ENCODE assay signal across 8 cellular contexts in genomic region chr10:110226926-110227641, GRCh38. TPM values are rescaled to one million over a fixed set of nuclear protein-coding genes. Genes with fewer than 3 reads are reported as not detected.
DNase-seq lines count a peak whose midpoint lies in the region; ATAC-seq, FAIRE-seq and TF ChIP-seq lines count a peak whose summit lies in the region.

No MANE protein-coding gene starts in this region.

- H3K9ac ChIP-seq in keratinocyte (ENCODE audit: control insufficient read depth, extremely low read depth, insufficient read depth, low read length) = peak overlapping the region; percentile 52

- DNase-seq in ELR (ENCODE audit: low read depth) (peak; percentile 62), M059J (ENCODE audit: low read depth) (peak; percentile 42), cardiac fibroblast (ENCODE audit: low read depth in 2 of 2) (peak in 1 of 2 donors; percentile 15), keratinocyte (ENCODE audit: low read depth, low spot score) (no peak), NCI-H2107 treated with DMSO at 0.1 percent for 48 hours (lab: John Stamatoyannopoulos, UW; ENCODE audit: unreplicated experiment) (no peak)
- DNase-seq in activated CD4-positive, CD25-positive, alpha-beta regulatory T cell (lab: John Stamatoyannopoulos, UW) = peak; percentile 66 to 83 (median 76)
- DNase-seq in stimulated activated CD4-positive, alpha-beta T cell treated with anti-CD3 and anti-CD28 coated beads, Interleukin-15, amount 100 ng/mL, for 1 hour (ENCODE audit: low read depth in 1 of 2, low spot score in 1 of 2) = peak; percentile 54 to 69

- peaks cover 8% of the 10 kb centered on the region for H3K4me1 ChIP-seq in keratinocyte (ENCODE audit: control insufficient read depth, extremely low read depth, insufficient read depth, low read length)

- H3K9me3 ChIP-seq in keratinocyte (ENCODE audit: control insufficient read depth, low read depth, low read length) = no peaks in the 10 kb centered on the region

- H3K4me3 ChIP-seq in cardiac fibroblast (replicated peaks in 1 of 2; ENCODE audit: low read depth in 2 of 2, low read length in 2 of 2) (peak overlapping the region; percentile 80 to 87), keratinocyte (ENCODE audit: control insufficient read depth in 2 of 3, extremely low read depth in 1 of 3, insufficient read depth in 2 of 3, low read depth in 1 of 3, low read length in 3 of 3) (peak overlapping the region; percentile 51 to 69 (median 59))

- H3K4me2 ChIP-seq in keratinocyte (ENCODE audit: control insufficient read depth, extremely low read depth, insufficient read depth, low read depth, low read length) = peak overlapping the region; percentile 77

- no peaks in the 10 kb centered on the region for H3K9me1 ChIP-seq in keratinocyte (ENCODE audit: control insufficient read depth, extremely low read depth, insufficient read depth, low read length)

- no peaks in the 10 kb centered on the region for H3K27me3 ChIP-seq in keratinocyte (ENCODE audit: control insufficient read depth, extremely low read depth, insufficient read depth, low read length)

- dilution Hi-C loops in keratinocyte (cut with MboI; ENCODE audit: extremely low pct_ligation_motif_present, low sequenced_read_pairs) = no loop called here

- no peak overlapping the region for H3K27ac ChIP-seq in keratinocyte (ENCODE audit: control insufficient read depth, insufficient read depth, low read length)

- TF ChIP-seq CTCF in cardiac fibroblast (IDR thresholded peaks at IDR 0.05; ENCODE audit: low read depth, low read length) (no peak), keratinocyte (optimal IDR thresholded peaks at IDR 0.05 in 1 of 3, IDR thresholded peaks at IDR 0.05 in 1 of 3, conservative IDR thresholded peaks at IDR 0.05 in 1 of 3; ENCODE audit: extremely low read depth in 1 of 3, insufficient read depth in 2 of 3, low read length in 3 of 3) (no peak)

- no peaks in the 10 kb centered on the region for H3K79me2 ChIP-seq in keratinocyte (ENCODE audit: control insufficient read depth, insufficient read depth, low read length)

- no peak for ATAC-seq in HG03095 (IDR thresholded peaks at IDR 0.05; ENCODE audit: unreplicated experiment)

- H2AFZ ChIP-seq in keratinocyte (ENCODE audit: control insufficient read depth, low read length) = peak overlapping the region; percentile 58

- FAIRE-seq in keratinocyte (lab: Jason Lieb, UNC) = no peak

- no peaks in the 10 kb centered on the region for H4K20me1 ChIP-seq in keratinocyte (ENCODE audit: control insufficient read depth, extremely low read depth, insufficient read depth, low read length)

- H3K36me3 ChIP-seq in keratinocyte (ENCODE audit: control insufficient read depth in 2 of 2, extremely low read depth in 1 of 2, insufficient read depth in 2 of 2, low read length in 2 of 2) = no peaks in the 10 kb centered on the region

RNA-seq across cellular contexts. Expression of gene MXI1, which starts 19.7 kb away (rescaled TPM):
- total RNA-seq in M059J (2014; rRNA removed; shearing (Covaris generic)) = 10.6 and 14.4 TPM in 2 replicates
- polyA plus RNA-seq in keratinocyte = 7.9 to 17.8 TPM (median 14.6 TPM) in 3 replicates
- 91.8 TPM for polyA plus RNA-seq in keratinocyte (2011; ENCODE audit: low read depth)
- polyA plus RNA-seq in keratinocyte (2011; cell fraction: cytosol; rRNA removed) = 12.4 and 18.6 TPM in 2 replicates
- 15.1 and 16.5 TPM in 2 replicates for polyA plus RNA-seq in keratinocyte (2011; cell fraction: nucleus; rRNA removed)
- 9.3 and 39.4 TPM in 2 replicates for polyA plus RNA-seq in keratinocyte (2012; ENCODE audit: low replicate concordance)
- 2.9 to 15.7 TPM (median 12.8 TPM) in 3 replicates for polyA minus RNA-seq in keratinocyte
- polyA minus RNA-seq in keratinocyte (2011; cell fraction: cytosol; rRNA and poly(A)+ RNA removed) = 18.4 TPM
- polyA minus RNA-seq in keratinocyte (2011; cell fraction: nucleus; rRNA and poly(A)+ RNA removed) = 4.6 and 7.1 TPM in 2 replicates

Comparison
In these comparisons a context has a peak if more than half of its experiments do, and no peak if none do; other contexts are left out.
1. DNase-seq: peak in ELR (single experiment), M059J (single experiment), activated CD4-positive, CD25-positive, alpha-beta regulatory T cell (4 of 4) and stimulated activated CD4-positive, alpha-beta T cell treated with anti-CD3 and anti-CD28 coated beads, Interleukin-15, amount 100 ng/mL, for 1 hour (2 of 2); none in keratinocyte (single experiment) and NCI-H2107 treated with DMSO at 0.1 percent for 48 hours (single experiment).